15 cellular contexts compared by ENCODE assay signal in genomic region chr3:63625161-63625560, GRCh38. TPM values are rescaled to one million over a fixed set of nuclear protein-coding genes. Genes with fewer than 3 reads are reported as not detected.
DNase-seq lines count a peak whose midpoint lies in the region; ATAC-seq and TF ChIP-seq lines count a peak whose summit lies in the region.
"Had no signal": no experiment of that assay in that cellular context is flagged by ENCODE, and none has a peak within 500 bp of the region (broad histone marks: within the 10 kb centered on the region; RNA-seq: fewer than 3 reads in every experiment).

No MANE protein-coding gene starts in this region.

- no peaks in the 10 kb centered on the region for H3K27me3 Mint-ChIP-seq in activated CD4-positive, alpha-beta memory T cell treated with anti-CD3 and anti-CD28 coated beads, Interleukin-2, amount 10 ng/mL, durations not matched to agents 7 days and 5 days

- H2AFZ ChIP-seq in GM23248: no peak overlapping the region

- no peak for TF ChIP-seq CTCF in 22Rv1 (IDR thresholded peaks at IDR 0.05)
- no peak for TF ChIP-seq CTCF in RWPE1 (conservative IDR thresholded peaks at IDR 0.05; ENCODE audit: low read depth)
- TF ChIP-seq CTCF in fibroblast of the aortic adventitia (IDR thresholded peaks at IDR 0.05; ENCODE audit: insufficient read depth, low read length): no peak

- no peaks in the 10 kb centered on the region for H3K79me2 ChIP-seq in GM23248 (ENCODE audit: insufficient read depth)

- H3K4me1 Mint-ChIP-seq in activated CD4-positive, alpha-beta memory T cell treated with anti-CD3 and anti-CD28 coated beads, Interleukin-2, amount 10 ng/mL, durations not matched to agents 7 days and 5 days: no peaks in the 10 kb centered on the region
- no peaks in the 10 kb centered on the region for H3K4me1 Mint-ChIP-seq in stimulated activated effector memory CD8-positive, alpha-beta T cell treated with anti-CD3 and anti-CD28 coated beads, Interleukin-12 subunit alpha, Interleukin-12 subunit beta, amount 100 ng/mL, for 72 hours
- H3K4me1 Mint-ChIP-seq: CD4-positive, alpha-beta memory T cell had no signal

- H3K27ac Mint-ChIP-seq in activated CD4-positive, alpha-beta memory T cell treated with anti-CD3 and anti-CD28 coated beads, Interleukin-2, amount 10 ng/mL, durations not matched to agents 7 days and 5 days: no peak overlapping the region
- no peak overlapping the region for H3K27ac Mint-ChIP-seq in stimulated activated effector memory CD8-positive, alpha-beta T cell treated with anti-CD3 and anti-CD28 coated beads, Interleukin-12 subunit alpha, Interleukin-12 subunit beta, amount 100 ng/mL, for 72 hours
- H3K27ac Mint-ChIP-seq: activated CD8-positive, alpha-beta T cell treated with anti-CD3 and anti-CD28 coated beads, Interleukin-2, amount 10 ng/mL, durations not matched to agents 7 days and 5 days; CD4-positive, alpha-beta memory T cell had no signal

- WGBS in GM23248 (ENCODE audit: low coverage in 1 of 2, low lambda C conversion rate in 2 of 2, missing lambda C conversion rate in 2 of 2), 2 experiments: 0% methylated on average over 4 of the region's 4 CpGs

- CTCF ChIA-PET in RWPE1 (lab: Yijun Ruan, JAX): interaction anchor here (0.6 kb wide), 1 partner anchor 37 kb away, joined by 5 read pairs; no protein-coding TSS in a partner anchor
- CTCF ChIA-PET in activated CD4-positive, alpha-beta memory T cell treated with anti-CD3 and anti-CD28 coated beads, Interleukin-2, amount 10 ng/mL, durations not matched to agents 7 days and 5 days (lab: Charles Lee): no interaction called here

- H3K4me3 Mint-ChIP-seq in activated CD4-positive, alpha-beta memory T cell treated with anti-CD3 and anti-CD28 coated beads, Interleukin-2, amount 10 ng/mL, durations not matched to agents 7 days and 5 days: no peak overlapping the region
- no peak overlapping the region for H3K4me3 Mint-ChIP-seq in stimulated activated effector memory CD8-positive, alpha-beta T cell treated with anti-CD3 and anti-CD28 coated beads, Interleukin-12 subunit alpha, Interleukin-12 subunit beta, amount 100 ng/mL, for 72 hours
- H3K4me3 Mint-ChIP-seq: activated CD8-positive, alpha-beta T cell treated with anti-CD3 and anti-CD28 coated beads, Interleukin-2, amount 10 ng/mL, durations not matched to agents 7 days and 5 days; CD4-positive, alpha-beta memory T cell had no signal

- H3K27me3 ChIP-seq in GM23248 (replicated peaks; ENCODE audit: insufficient read depth): no peaks in the 10 kb centered on the region
- H3K27me3 ChIP-seq: Peyer's patch, tibial nerve had no signal

- no peak overlapping the region for H3K4me3 ChIP-seq in GM23248
- H3K4me3 ChIP-seq in fibroblast of the aortic adventitia (ENCODE audit: low read depth, low read length): no peak overlapping the region
- H3K4me3 ChIP-seq: coronary artery, Peyer's patch, tibial nerve had no signal

- POLR2A ChIA-PET in RWPE1 (lab: Yijun Ruan, JAX; ENCODE audit: low non-redundant PET): no interaction called here
- POLR2A ChIA-PET in activated CD4-positive, alpha-beta memory T cell treated with anti-CD3 and anti-CD28 coated beads, Interleukin-2, amount 10 ng/mL, durations not matched to agents 7 days and 5 days (lab: Charles Lee): no interaction called here

- peaks cover 12% of the 10 kb centered on the region for H3K4me1 ChIP-seq in GM23248 (ENCODE audit: insufficient read depth)
- H3K4me1 ChIP-seq: Peyer's patch had no signal

- H3K9me3 Mint-ChIP-seq in activated CD4-positive, alpha-beta memory T cell treated with anti-CD3 and anti-CD28 coated beads, Interleukin-2, amount 10 ng/mL, durations not matched to agents 7 days and 5 days: no peaks in the 10 kb centered on the region
- peaks cover 3% of the 10 kb centered on the region for H3K9me3 Mint-ChIP-seq in stimulated activated effector memory CD8-positive, alpha-beta T cell treated with anti-CD3 and anti-CD28 coated beads, Interleukin-12 subunit alpha, Interleukin-12 subunit beta, amount 100 ng/mL, for 72 hours

- peak overlapping the region; percentile 51 for H3K4me2 ChIP-seq in GM23248 (ENCODE audit: unreplicated experiment)

- no peaks in the 10 kb centered on the region for H3K9me2 ChIP-seq in GM23248 (ENCODE audit: insufficient read depth)

- peak; percentile 93 for DNase-seq in GM23248
- peak; percentile 61 for DNase-seq in RWPE1 (ENCODE audit: low spot score)
- peak; percentile 95 for DNase-seq in fibroblast of the aortic adventitia (ENCODE audit: low read depth)
- DNase-seq in HUDEP-2 (lab: John Stamatoyannopoulos, UW; ENCODE audit: unreplicated experiment in 76 of 76): no peak
- no peak for DNase-seq in activated CD4-positive, alpha-beta memory T cell treated with anti-CD3 and anti-CD28 coated beads, Interleukin-2, amount 10 ng/mL, durations not matched to agents 7 days and 5 days
- no peak for DNase-seq in stimulated activated effector memory CD8-positive, alpha-beta T cell treated with anti-CD3 and anti-CD28 coated beads, Interleukin-12 subunit alpha, Interleukin-12 subunit beta, amount 100 ng/mL, for 72 hours (ENCODE audit: low spot score in 2 of 2)
- DNase-seq in HuH-7.5 (ENCODE audit: low spot score): no peak
- DNase-seq: activated CD8-positive, alpha-beta T cell treated with anti-CD3 and anti-CD28 coated beads, Interleukin-2, amount 10 ng/mL, durations not matched to agents 7 days and 5 days; CD4-positive, alpha-beta memory T cell; Peyer's patch; stimulated activated CD4-positive, alpha-beta T cell treated with anti-CD3 and anti-CD28 coated beads, Interleukin-2, amount 100 ng/mL, for 24 hours had no signal

- peak overlapping the region; percentile 1; the same call in 1 of the 2 replicates for H3K27ac ChIP-seq in 22Rv1
- H3K27ac ChIP-seq in GM23248: peak overlapping the region; percentile 38; the same call in 1 of the 2 replicates
- H3K27ac ChIP-seq in RWPE1: no peak overlapping the region
- H3K27ac ChIP-seq: coronary artery, Peyer's patch, tibial nerve had no signal

- in situ Hi-C loops in GM23248 (cut with MboI): no loop called here

- no peaks in the 10 kb centered on the region for H4K20me1 ChIP-seq in GM23248 (ENCODE audit: insufficient read depth)

- H3K36me3 ChIP-seq in GM23248 (ENCODE audit: low read depth): no peaks in the 10 kb centered on the region
- H3K36me3 ChIP-seq: Peyer's patch, tibial nerve had no signal

- H3K9ac ChIP-seq in GM23248: no peak overlapping the region

- no peaks in the 10 kb centered on the region for H3F3A ChIP-seq in GM23248 (ENCODE audit: insufficient read depth)

- H3K36me3 Mint-ChIP-seq in activated CD4-positive, alpha-beta memory T cell treated with anti-CD3 and anti-CD28 coated beads, Interleukin-2, amount 10 ng/mL, durations not matched to agents 7 days and 5 days (ENCODE audit: low read depth): no peaks in the 10 kb centered on the region
- H3K36me3 Mint-ChIP-seq in stimulated activated effector memory CD8-positive, alpha-beta T cell treated with anti-CD3 and anti-CD28 coated beads, Interleukin-12 subunit alpha, Interleukin-12 subunit beta, amount 100 ng/mL, for 72 hours: no peaks in the 10 kb centered on the region
- H3K36me3 Mint-ChIP-seq: CD4-positive, alpha-beta memory T cell had no signal

- no peak for ATAC-seq in stimulated activated effector memory CD8-positive, alpha-beta T cell treated with anti-CD3 and anti-CD28 coated beads, Interleukin-12 subunit alpha, Interleukin-12 subunit beta, amount 100 ng/mL, for 72 hours
- ATAC-seq: activated CD8-positive, alpha-beta T cell treated with anti-CD3 and anti-CD28 coated beads, Interleukin-2, amount 10 ng/mL, durations not matched to agents 7 days and 5 days; left lobe of liver had no signal

- no peaks in the 10 kb centered on the region for H3K9me3 ChIP-seq in GM23248 (ENCODE audit: low read depth)
- H3K9me3 ChIP-seq: Peyer's patch, tibial nerve had no signal

RNA-seq across cellular contexts. Expression of gene SNTN, which starts 27.3 kb away (rescaled TPM):
- total RNA-seq in GM23248 (2014; rRNA removed; shearing (Covaris generic)): not detected in 2 replicates
- polyA plus RNA-seq in GM23248 (2016; fragmentation: Nextera tagmentation; extraction: Ambion mirVana): not detected in 2 replicates
- not detected in 2 replicates for total RNA-seq in fibroblast of the aortic adventitia (ENCODE audit: low replicate concordance)
- not detected for total RNA-seq in activated CD4-positive, alpha-beta memory T cell treated with anti-CD3 and anti-CD28 coated beads, Interleukin-2, amount 10 ng/mL, durations not matched to agents 7 days and 5 days
- total RNA-seq: activated CD8-positive, alpha-beta T cell treated with anti-CD3 and anti-CD28 coated beads, Interleukin-2, amount 10 ng/mL, durations not matched to agents 7 days and 5 days; CD4-positive, alpha-beta memory T cell; left lobe of liver; Peyer's patch; tibial nerve had no signal
- polyA plus RNA-seq: CD4-positive, alpha-beta memory T cell had no signal

Comparison
In these comparisons a context has a peak if more than half of its experiments do, and no peak if none do; other contexts are left out.
1. DNase-seq: peak in GM23248 (single experiment), RWPE1 (single experiment) and fibroblast of the aortic adventitia (single experiment); none in HUDEP-2 (0 of 76), activated CD4-positive, alpha-beta memory T cell treated with anti-CD3 and anti-CD28 coated beads, Interleukin-2, amount 10 ng/mL, durations not matched to agents 7 days and 5 days (single experiment), stimulated activated effector memory CD8-positive, alpha-beta T cell treated with anti-CD3 and anti-CD28 coated beads, Interleukin-12 subunit alpha, Interleukin-12 subunit beta, amount 100 ng/mL, for 72 hours (0 of 2) and HuH-7.5 (single experiment).